8 cellular contexts compared by ENCODE assay signal in the genomic region with DNA sequence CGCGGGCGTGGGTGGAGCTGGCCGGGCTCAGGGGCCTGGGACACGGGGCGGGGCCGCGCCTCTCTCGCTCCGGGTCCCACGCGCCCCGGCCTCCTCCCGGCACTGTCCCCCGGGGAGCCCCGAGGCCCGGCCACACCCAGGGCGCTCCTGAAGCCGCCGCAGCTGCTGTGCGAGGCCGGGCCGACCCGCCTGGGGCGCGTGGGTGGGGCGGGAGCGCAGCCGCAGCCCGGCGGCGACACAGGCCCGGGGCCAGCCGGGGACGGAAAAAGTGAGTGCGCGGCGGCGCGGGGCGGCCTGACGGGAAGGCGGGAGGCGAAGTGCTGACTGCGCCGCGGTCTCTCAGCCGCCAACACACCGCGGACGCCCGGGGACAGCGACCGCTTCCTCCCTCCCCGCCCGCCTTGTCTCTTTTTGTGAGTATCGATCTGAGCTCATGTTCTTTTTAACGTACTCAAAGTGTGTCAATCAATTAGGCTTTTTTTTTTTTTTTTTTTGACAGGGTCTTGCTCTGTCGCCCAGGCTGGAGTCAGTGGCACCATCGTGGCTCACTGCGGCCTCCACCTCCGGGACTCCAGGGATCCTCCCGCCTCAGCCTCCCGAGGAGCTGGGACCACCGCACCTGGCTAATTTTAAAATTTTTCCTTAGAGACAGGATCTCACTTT. TPM values are rescaled to one million over a fixed set of nuclear protein-coding genes. Genes with fewer than 3 reads are reported as not detected.
DNase-seq lines count a peak whose midpoint lies in the region; ATAC-seq and TF ChIP-seq lines count a peak whose summit lies in the region.
"Had no signal": no experiment of that assay in that cellular context is flagged by ENCODE, and none has a peak within 500 bp of the region (broad histone marks: within the 10 kb centered on the region; RNA-seq: fewer than 3 reads in every experiment).

No MANE protein-coding gene starts in this region.

- peaks cover 0 to 9% of the 10 kb centered on the region in 2 donors for H3K36me3 Mint-ChIP-seq in activated naive CD4-positive, alpha-beta T cell treated with anti-CD3 and anti-CD28 coated beads, Interleukin-2, amount 50 U/mL, for 72 hours

- ATAC-seq in GM18520 (IDR thresholded peaks at IDR 0.05; ENCODE audit: unreplicated experiment) (peak; percentile 63), HG02970 (IDR thresholded peaks at IDR 0.05; ENCODE audit: low FRiP score, unreplicated experiment) (peak; percentile 65), left ventricle myocardium superior (peak; percentile 92), gastrocnemius medialis (peak; percentile 62 to 81)
- peak; percentile 87 to 92 for ATAC-seq in activated naive CD4-positive, alpha-beta T cell treated with anti-CD3 and anti-CD28 coated beads, Interleukin-2, amount 50 U/mL, for 72 hours

- no peaks in the 10 kb centered on the region for H3K9me3 ChIP-seq in gastrocnemius medialis

- intact Hi-C loops in left ventricle myocardium superior (cut with micrococcal nuclease) (no loop called here), gastrocnemius medialis (cut with DNase I; ENCODE audit: low total_unique reads) (no loop called here)

- no peaks in the 10 kb centered on the region for H3K36me3 ChIP-seq in gastrocnemius medialis

- no peaks in the 10 kb centered on the region for H3K4me1 ChIP-seq in gastrocnemius medialis

- in situ Hi-C loops in gastrocnemius medialis (cut with MboI; ENCODE audit: low sequenced_read_pairs in 4 of 4), result no loop called here

- peaks cover 0 to 4% (median 3%) of the 10 kb centered on the region in 3 donors for H3K27me3 ChIP-seq in gastrocnemius medialis

- TF ChIP-seq POLR2A in gastrocnemius medialis (IDR thresholded peaks at IDR 0.05), result no peak

- POLR2A ChIA-PET in RWPE1 (lab: Yijun Ruan, JAX; ENCODE audit: low non-redundant PET), result no interaction called here

- H3K27ac Mint-ChIP-seq in activated naive CD4-positive, alpha-beta T cell treated with anti-CD3 and anti-CD28 coated beads, Interleukin-2, amount 50 U/mL, for 72 hours, result peak overlapping the region; percentile 61 to 85

- peak overlapping the region; percentile 42 to 56 (median 46) for H3K4me3 ChIP-seq in gastrocnemius medialis

- CTCF ChIA-PET in RWPE1 (lab: Yijun Ruan, JAX), result interaction anchor here (0.6 to 0.9 kb wide), 3 partner anchors 23 to 70 kb away, joined by 3 to 5 read pairs (median 4); no protein-coding TSS in a partner anchor

- H3K27ac ChIP-seq in RWPE1 (no peak overlapping the region), gastrocnemius medialis (peak overlapping the region in 3 of 4 donors; percentile 35 to 44 (median 35))

- peak; percentile 38; the same call in 1 of the 2 replicates for TF ChIP-seq CTCF in RWPE1 (conservative IDR thresholded peaks at IDR 0.05; ENCODE audit: low read depth)
- peak in 1 of 5 experiments; percentile 19 for TF ChIP-seq CTCF in gastrocnemius medialis (IDR thresholded peaks at IDR 0.05 in 4 of 5, conservative IDR thresholded peaks at IDR 0.05 in 1 of 5)

- H3K9me3 Mint-ChIP-seq in activated naive CD4-positive, alpha-beta T cell treated with anti-CD3 and anti-CD28 coated beads, Interleukin-2, amount 50 U/mL, for 72 hours, result no peaks in the 10 kb centered on the region

- DNase-seq in RWPE1 (ENCODE audit: low spot score), result peak; percentile 51
- DNase-seq in activated naive CD4-positive, alpha-beta T cell treated with anti-CD3 and anti-CD28 coated beads, Interleukin-2, amount 50 U/mL, for 72 hours (ENCODE audit: low spot score in 2 of 2), result peak; percentile 86 to 95
- peak; percentile 91 for DNase-seq in left ventricle myocardium superior
- peak; percentile 25 to 59 for DNase-seq in gastrocnemius medialis
- DNase-seq in OCI-M2 (lab: John Stamatoyannopoulos, UW; ENCODE audit: unreplicated experiment), result no peak

RNA-seq across cellular contexts. Expression of gene PDCD1, which starts 14.5 kb away (rescaled TPM):
- 10 to 100 TPM; 22.5 to 25.4 TPM for total RNA-seq in activated naive CD4-positive, alpha-beta T cell treated with anti-CD3 and anti-CD28 coated beads, Interleukin-2, amount 50 U/mL, for 72 hours
- 1.4 TPM for total RNA-seq in left ventricle myocardium superior
- total RNA-seq in gastrocnemius medialis, result under 1 TPM in 1 of 4 donors, not detected in 3; 0.13 TPM
- total RNA-seq: temporal lobe had no signal

RNA-seq across cellular contexts. Expression of gene RTP5, which starts 25.3 kb away (rescaled TPM):
- under 1 TPM in 1 of 2 donors, not detected in 1; 0.09 TPM for total RNA-seq in activated naive CD4-positive, alpha-beta T cell treated with anti-CD3 and anti-CD28 coated beads, Interleukin-2, amount 50 U/mL, for 72 hours
- not detected for total RNA-seq in left ventricle myocardium superior
- total RNA-seq in gastrocnemius medialis, result not detected

RNA-seq across cellular contexts. Expression of gene NEU4, which starts 35.2 kb away (rescaled TPM):
- total RNA-seq in activated naive CD4-positive, alpha-beta T cell treated with anti-CD3 and anti-CD28 coated beads, Interleukin-2, amount 50 U/mL, for 72 hours, result 1 to 10 TPM; 1.1 to 1.2 TPM
- total RNA-seq in left ventricle myocardium superior (0.52 TPM), gastrocnemius medialis (100 to 1,000 TPM in 1 of 4 donors, 10 to 100 TPM in 1, 1 to 10 TPM in 2; 3.0 to 119 (median 19.4) TPM)
